In genomic region chr7:37546677-37547076, GRCh38 we compare ENCODE assay signal across 20 cellular contexts.
"Had no signal": no experiment of that assay in that cellular context is flagged by ENCODE, and none has a peak within 500 bp of the region (broad histone marks: within the 10 kb centered on the region; RNA-seq: fewer than 3 reads in every experiment).

No MANE protein-coding gene starts in this region.

- H3K4me3 ChIP-seq: dorsolateral prefrontal cortex, esophagus muscularis mucosa, left ventricle myocardium inferior, lower lobe of right lung, psoas muscle, stomach, thoracic aorta had no signal

- DNase-seq: cortex of kidney; dorsolateral prefrontal cortex; effector memory CD4-positive, alpha-beta T cell; foreskin fibroblast; kidney; left cardiac atrium; left ventricle myocardium inferior; lower lobe of right lung; midbrain; naive B cell; nephron progenitor cell; psoas muscle; retina; stimulated activated CD4-positive, alpha-beta T cell treated with anti-CD3 and anti-CD28 coated beads, Interleukin-2, amount 100 ng/mL, for 24 hours; stimulated activated naive CD4-positive, alpha-beta T cell; stomach; substantia nigra; trophoblast cell had no signal

- H3K4me1 ChIP-seq: esophagus muscularis mucosa, left ventricle myocardium inferior, lower lobe of right lung, psoas muscle, stomach had no signal

- H3K36me3 ChIP-seq: esophagus muscularis mucosa, left ventricle myocardium inferior, lower lobe of right lung, stomach, thoracic aorta had no signal

- H3K9me3 ChIP-seq: esophagus muscularis mucosa, left ventricle myocardium inferior, lower lobe of right lung, psoas muscle, stomach, thoracic aorta had no signal

- ATAC-seq: lower lobe of right lung, psoas muscle had no signal

- H3K27me3 ChIP-seq: dorsolateral prefrontal cortex, esophagus muscularis mucosa, stomach had no signal
